Comparison of ENCODE assay signal across 10 cellular contexts in genomic region chr18:51074605-51075004, GRCh38.
DNase-seq lines count a peak whose midpoint lies in the region; ATAC-seq lines count a peak whose summit lies in the region.
"Had no signal": no experiment of that assay in that cellular context is flagged by ENCODE, and none has a peak within 500 bp of the region (broad histone marks: within the 10 kb centered on the region; RNA-seq: fewer than 3 reads in every experiment).

No MANE protein-coding gene starts in this region.

- DNase-seq in AML-193 (lab: John Stamatoyannopoulos, UW) (peak; percentile 6 to 14), OCI-M1 (lab: John Stamatoyannopoulos, UW) (peak; percentile 68), NCI-H1694 (lab: John Stamatoyannopoulos, UW) (no peak), NCI-H1092 (lab: John Stamatoyannopoulos, UW) (no peak), C1 segment of cervical spinal cord (lab: John Stamatoyannopoulos, UW) (no peak)
- no peak for DNase-seq in stimulated activated CD4-positive, alpha-beta T cell treated with anti-CD3 and anti-CD28 coated beads, Interleukin-15, amount 100 ng/mL, for 24 hours
- DNase-seq: ACHN; stimulated activated CD4-positive, alpha-beta T cell treated with anti-CD3 and anti-CD28 coated beads, Interleukin-12 subunit alpha, Interleukin-12 subunit beta, amount 100 ng/mL, for 4 hours had no signal

- ATAC-seq in GM19025 (IDR thresholded peaks at IDR 0.05; ENCODE audit: low read depth, unreplicated experiment) (peak; percentile 41), HG02981 (IDR thresholded peaks at IDR 0.05; ENCODE audit: unreplicated experiment) (peak; percentile 69)

Comparison
In these comparisons a context has a peak if more than half of its experiments do, and no peak if none do; other contexts are left out.
1. DNase-seq: peak in AML-193 (2 of 2) and OCI-M1 (single experiment); none in NCI-H1694 (single experiment), stimulated activated CD4-positive, alpha-beta T cell treated with anti-CD3 and anti-CD28 coated beads, Interleukin-15, amount 100 ng/mL, for 24 hours (single experiment), NCI-H1092 (single experiment) and C1 segment of cervical spinal cord (0 of 14).